8 cellular contexts compared by ENCODE assay signal in the genomic region with DNA sequence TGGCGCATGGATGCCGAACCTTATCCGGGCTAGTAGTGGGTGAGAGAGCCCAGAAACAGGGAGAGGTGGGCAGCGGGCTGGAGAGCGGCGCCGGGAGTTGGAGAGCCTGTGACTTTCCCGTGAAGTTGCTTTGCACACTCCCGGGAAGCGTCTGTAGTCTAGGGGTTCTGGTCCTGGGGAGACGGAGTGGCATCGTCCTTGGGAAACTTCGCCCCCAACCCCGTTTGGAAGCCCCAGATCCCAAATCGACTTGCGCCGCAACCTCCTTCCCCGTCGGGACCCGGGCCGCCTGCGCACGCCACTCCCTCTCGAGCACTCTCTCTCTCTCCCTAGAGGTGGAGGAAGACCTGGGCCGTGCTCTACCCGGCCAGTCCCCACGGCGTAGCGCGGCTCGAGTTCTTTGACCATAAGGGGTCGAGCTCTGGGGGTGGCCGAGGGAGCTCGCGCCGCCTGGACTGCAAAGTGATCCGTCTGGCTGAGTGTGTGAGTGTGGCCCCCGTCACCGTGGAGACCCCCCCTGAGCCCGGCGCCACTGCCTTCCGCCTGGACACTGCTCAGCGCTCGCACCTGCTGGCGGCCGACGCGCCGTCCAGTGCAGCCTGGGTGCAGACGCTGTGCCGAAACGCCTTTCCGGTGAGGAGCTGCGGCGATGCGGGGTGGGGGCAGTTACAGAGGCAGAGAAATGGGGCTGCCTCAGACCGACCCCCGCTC. TPM values are rescaled to one million over a fixed set of nuclear protein-coding genes. Genes with fewer than 3 reads are reported as not detected.
A peak's percentile ranks its signal among the peaks of the same experiment; 100 is the strongest.
DNase-seq lines count a peak whose midpoint lies in the region; ATAC-seq and TF ChIP-seq lines count a peak whose summit lies in the region.

No MANE protein-coding gene starts in this region.

- H3K4me3 Mint-ChIP-seq in activated T-cell treated with anti-CD3 and anti-CD28 coated beads, Interleukin-2, amount 50 U/mL, for 24 hours = peak overlapping the region; percentile 92
- peak overlapping the region; percentile 95 for H3K4me3 Mint-ChIP-seq in neural progenitor cell

- no peak overlapping the region for H3K27ac ChIP-seq in neural progenitor cell

- H3K36me3 ChIP-seq in Loucy (ENCODE audit: insufficient read depth, low read length) (no peaks in the 10 kb centered on the region), neural progenitor cell (no peaks in the 10 kb centered on the region)

- H3K27me3 Mint-ChIP-seq in activated T-cell treated with anti-CD3 and anti-CD28 coated beads, Interleukin-2, amount 50 U/mL, for 24 hours = peaks cover 20% of the 10 kb centered on the region
- peaks cover 28% of the 10 kb centered on the region for H3K27me3 Mint-ChIP-seq in neural progenitor cell (ENCODE audit: insufficient read depth, low read depth)

- H4K20me1 ChIP-seq in Loucy (ENCODE audit: insufficient read depth, low read length, poor library complexity, severe bottlenecking) (peaks cover 9% of the 10 kb centered on the region), neural progenitor cell (ENCODE audit: low read depth) (peaks cover 22% of the 10 kb centered on the region)

- peak overlapping the region; percentile 99 for H2AFZ ChIP-seq in Loucy (ENCODE audit: low read length)
- H2AFZ ChIP-seq in neural progenitor cell (replicated peaks) = peak overlapping the region; percentile 92

- H3K4me3 ChIP-seq in Loucy (ENCODE audit: low read length, poor library complexity, severe bottlenecking) (peak overlapping the region; percentile 100), fibroblast of the aortic adventitia (ENCODE audit: low read depth, low read length) (peak overlapping the region; percentile 91), neural progenitor cell (peak overlapping the region; percentile 97)

- no peaks in the 10 kb centered on the region for H3K9me3 Mint-ChIP-seq in activated T-cell treated with anti-CD3 and anti-CD28 coated beads, Interleukin-2, amount 50 U/mL, for 24 hours
- H3K9me3 Mint-ChIP-seq in neural progenitor cell = no peaks in the 10 kb centered on the region

- ATAC-seq in GM21529 (IDR thresholded peaks at IDR 0.05; ENCODE audit: unreplicated experiment) = peak; percentile 32

- H3K9me2 ChIP-seq in Loucy (replicated peaks; ENCODE audit: low read depth, low read length) = no peaks in the 10 kb centered on the region

- no peaks in the 10 kb centered on the region for H3F3A ChIP-seq in Loucy (ENCODE audit: low read depth)
- H3F3A ChIP-seq in neural progenitor cell (ENCODE audit: low read depth) = peaks cover 31% of the 10 kb centered on the region

- H3K79me2 ChIP-seq in Loucy (ENCODE audit: insufficient read depth, low read length) (peaks cover 26% of the 10 kb centered on the region), neural progenitor cell (ENCODE audit: low read depth) (peaks cover 14% of the 10 kb centered on the region)

- TF ChIP-seq CTCF in Loucy (conservative IDR thresholded peaks at IDR 0.05; ENCODE audit: low read length) (no peak), fibroblast of the aortic adventitia (IDR thresholded peaks at IDR 0.05; ENCODE audit: insufficient read depth, low read length) (no peak), neural progenitor cell (IDR thresholded peaks at IDR 0.05) (no peak)

- H3K4me1 Mint-ChIP-seq in activated T-cell treated with anti-CD3 and anti-CD28 coated beads, Interleukin-2, amount 50 U/mL, for 24 hours (ENCODE audit: low read depth) = peaks cover 14% of the 10 kb centered on the region
- H3K4me1 Mint-ChIP-seq in neural progenitor cell = peaks cover 11% of the 10 kb centered on the region

- H3K27me3 ChIP-seq in Loucy (ENCODE audit: insufficient read depth, low read length, poor library complexity, severe bottlenecking) (no peaks in the 10 kb centered on the region), neural progenitor cell (peaks cover 42% of the 10 kb centered on the region)

- H3K4me1 ChIP-seq in Loucy (ENCODE audit: insufficient read depth, low read length, poor library complexity, severe bottlenecking) = peaks cover 39% of the 10 kb centered on the region
- H3K4me1 ChIP-seq in neural progenitor cell = peaks cover 12% of the 10 kb centered on the region

- H3K4me2 ChIP-seq in Loucy (ENCODE audit: low read depth, low read length, poor library complexity, severe bottlenecking) (peak overlapping the region; percentile 95), neural progenitor cell (peak overlapping the region; percentile 88)

- peak overlapping the region; percentile 97 for H3K9ac ChIP-seq in Loucy (ENCODE audit: low read depth, low read length, poor library complexity, severe bottlenecking)
- H3K9ac ChIP-seq in neural progenitor cell = peak overlapping the region; percentile 1

- DNase-seq in EH (ENCODE audit: low read depth) = peak; percentile 52
- peak; percentile 74 for DNase-seq in activated T-cell treated with anti-CD3 and anti-CD28 coated beads, Interleukin-2, amount 50 U/mL, for 24 hours
- DNase-seq in fibroblast of the aortic adventitia (ENCODE audit: low read depth) = no peak
- DNase-seq in neural progenitor cell (ENCODE audit: low spot score) = peak; percentile 79
- no peak for DNase-seq in amniotic stem cell (lab: John Stamatoyannopoulos, UW)
- no peak for DNase-seq in NCI-H2196 treated with DMSO at 0.1 percent for 48 hours (lab: John Stamatoyannopoulos, UW; ENCODE audit: unreplicated experiment)

- H3K9me3 ChIP-seq in Loucy (ENCODE audit: insufficient read depth, low read depth, low read length) (no peaks in the 10 kb centered on the region), neural progenitor cell (ENCODE audit: low read depth) (no peaks in the 10 kb centered on the region)

- peaks cover 26% of the 10 kb centered on the region for H3K36me3 Mint-ChIP-seq in activated T-cell treated with anti-CD3 and anti-CD28 coated beads, Interleukin-2, amount 50 U/mL, for 24 hours (ENCODE audit: low read depth)
- peaks cover 15% of the 10 kb centered on the region for H3K36me3 Mint-ChIP-seq in neural progenitor cell

- peak overlapping the region; percentile 92 for H3K27ac Mint-ChIP-seq in activated T-cell treated with anti-CD3 and anti-CD28 coated beads, Interleukin-2, amount 50 U/mL, for 24 hours
- no peak overlapping the region for H3K27ac Mint-ChIP-seq in neural progenitor cell

RNA-seq across cellular contexts. Expression of a gene that starts 0.5 kb away (rescaled TPM):
- total RNA-seq in fibroblast of the aortic adventitia (ENCODE audit: low replicate concordance) (11.4 and 36.9 TPM in 2 replicates), neural progenitor cell (ENCODE audit: low replicate concordance) (3.4 and 13.2 TPM in 2 replicates)

RNA-seq across cellular contexts. Expression of a gene that starts 1.2 kb away (rescaled TPM):
- total RNA-seq in fibroblast of the aortic adventitia (ENCODE audit: low replicate concordance) (11.9 and 18.5 TPM in 2 replicates), neural progenitor cell (ENCODE audit: low replicate concordance) (24.2 and 39.1 TPM in 2 replicates)

RNA-seq across cellular contexts. Expression of a gene that starts 25.2 kb away (rescaled TPM):
- total RNA-seq in fibroblast of the aortic adventitia (ENCODE audit: low replicate concordance) (27.1 and 32.9 TPM in 2 replicates), neural progenitor cell (ENCODE audit: low replicate concordance) (18.5 and 28.4 TPM in 2 replicates)

RNA-seq across cellular contexts. Expression of a gene that starts 25.5 kb away (rescaled TPM):
- total RNA-seq in fibroblast of the aortic adventitia (ENCODE audit: low replicate concordance) (18.1 and 88.0 TPM in 2 replicates), neural progenitor cell (ENCODE audit: low replicate concordance) (47.9 and 73.7 TPM in 2 replicates)

RNA-seq across cellular contexts. Expression of a gene that starts 28.9 kb away (rescaled TPM):
- total RNA-seq in fibroblast of the aortic adventitia (ENCODE audit: low replicate concordance) (0.27 TPM in 1 of 2 replicates, not detected in the other), neural progenitor cell (ENCODE audit: low replicate concordance) (0.11 and 0.71 TPM in 2 replicates)

Comparison
In these comparisons a context has a peak if more than half of its experiments do, and no peak if none do; other contexts are left out.
1. DNase-seq: peak in EH (single experiment), activated T-cell treated with anti-CD3 and anti-CD28 coated beads, Interleukin-2, amount 50 U/mL, for 24 hours (single experiment) and neural progenitor cell (single experiment); none in fibroblast of the aortic adventitia (single experiment), amniotic stem cell (single experiment) and NCI-H2196 treated with DMSO at 0.1 percent for 48 hours (single experiment).
2. Peak in every context shown above with its lines, with median percentiles within 50 percentile points of each other: H3K4me3 ChIP-seq.